8 cellular contexts compared by ENCODE assay signal in genomic region chr4:23717528-23718248, GRCh38.
A peak's percentile ranks its signal among the peaks of the same experiment; 100 is the strongest.
DNase-seq lines count a peak whose midpoint lies in the region; ATAC-seq and TF ChIP-seq lines count a peak whose summit lies in the region.

No MANE protein-coding gene starts in this region.

- TF ChIP-seq CTCF in AG04449 (IDR thresholded peaks at IDR 0.05; ENCODE audit: insufficient read depth, low read length, missing control alignments), result peak; percentile 26
- TF ChIP-seq CTCF in GM12875 (IDR thresholded peaks at IDR 0.05; ENCODE audit: borderline replicate concordance, insufficient read depth, low read depth, low read length), result 0 out of 2 replicates have a peak, but pooled peaks have one; percentile 13
- peak in 4 of 6 experiments; percentile 21 to 57 (median 53) for TF ChIP-seq CTCF in Peyer's patch (IDR thresholded peaks at IDR 0.05)
- TF ChIP-seq CTCF in glutamatergic neuron (IDR thresholded peaks at IDR 0.05; ENCODE audit: partially characterized antibody, unreplicated experiment), result peak; percentile 77

- no peak for TF ChIP-seq POLR2A in Peyer's patch (IDR thresholded peaks at IDR 0.05)

- no peaks in the 10 kb centered on the region for H3K9me3 Mint-ChIP-seq in glutamatergic neuron (ENCODE audit: unreplicated experiment)
- no peaks in the 10 kb centered on the region for H3K9me3 Mint-ChIP-seq in activated CD8-positive, alpha-beta memory T cell treated with anti-CD3 and anti-CD28 coated beads, Interleukin-2, amount 10 ng/mL, durations not matched to agents 7 days and 5 days (ENCODE audit: low read depth)

- H3K4me1 Mint-ChIP-seq in glutamatergic neuron (ENCODE audit: low read depth, unreplicated experiment), result no peaks in the 10 kb centered on the region
- no peaks in the 10 kb centered on the region for H3K4me1 Mint-ChIP-seq in activated CD8-positive, alpha-beta memory T cell treated with anti-CD3 and anti-CD28 coated beads, Interleukin-2, amount 10 ng/mL, durations not matched to agents 7 days and 5 days

- DNase-seq in AG04449 (ENCODE audit: low read depth, low spot score) (no peak), Peyer's patch (no peak), glutamatergic neuron (no peak), islet precursor cell (no peak)
- no peak for DNase-seq in activated CD8-positive, alpha-beta memory T cell treated with anti-CD3 and anti-CD28 coated beads, Interleukin-2, amount 10 ng/mL, durations not matched to agents 7 days and 5 days
- no peak for DNase-seq in effector CD8-positive, alpha-beta T cell (lab: John Stamatoyannopoulos, UW)

- H3K27me3 Mint-ChIP-seq in glutamatergic neuron (ENCODE audit: unreplicated experiment), result no peaks in the 10 kb centered on the region
- H3K27me3 Mint-ChIP-seq in activated CD8-positive, alpha-beta memory T cell treated with anti-CD3 and anti-CD28 coated beads, Interleukin-2, amount 10 ng/mL, durations not matched to agents 7 days and 5 days, result no peaks in the 10 kb centered on the region

- no peaks in the 10 kb centered on the region for H3K36me3 ChIP-seq in Peyer's patch

- CTCF ChIA-PET in AG04449 (lab: Yijun Ruan, JAX), result interaction anchor here (1.0 to 3.8 kb wide), 11 partner anchors 8 to 820 kb away, joined by 3 to 26 read pairs (median 4); no protein-coding TSS in a partner anchor
- CTCF ChIA-PET in activated CD8-positive, alpha-beta memory T cell treated with anti-CD3 and anti-CD28 coated beads, Interleukin-2, amount 10 ng/mL, durations not matched to agents 7 days and 5 days (lab: Charles Lee), result no interaction called here

- no peak overlapping the region for H3K4me3 Mint-ChIP-seq in glutamatergic neuron (ENCODE audit: unreplicated experiment)
- no peak overlapping the region for H3K4me3 Mint-ChIP-seq in activated CD8-positive, alpha-beta memory T cell treated with anti-CD3 and anti-CD28 coated beads, Interleukin-2, amount 10 ng/mL, durations not matched to agents 7 days and 5 days

- H3K27ac ChIP-seq in Peyer's patch, result no peak overlapping the region

- no peak overlapping the region for H3K4me3 ChIP-seq in AG04449 (ENCODE audit: low read depth, low read length)
- no peak overlapping the region for H3K4me3 ChIP-seq in GM12875 (ENCODE audit: low read depth, low read length)
- H3K4me3 ChIP-seq in Peyer's patch, result no peak overlapping the region

- no peak overlapping the region for H3K27ac Mint-ChIP-seq in glutamatergic neuron (ENCODE audit: unreplicated experiment)
- no peak overlapping the region for H3K27ac Mint-ChIP-seq in activated CD8-positive, alpha-beta memory T cell treated with anti-CD3 and anti-CD28 coated beads, Interleukin-2, amount 10 ng/mL, durations not matched to agents 7 days and 5 days

- no peak for ATAC-seq in activated CD8-positive, alpha-beta memory T cell treated with anti-CD3 and anti-CD28 coated beads, Interleukin-2, amount 10 ng/mL, durations not matched to agents 7 days and 5 days
- no peak for ATAC-seq in HG03045 (IDR thresholded peaks at IDR 0.05; ENCODE audit: unreplicated experiment)

- no peaks in the 10 kb centered on the region for H3K27me3 ChIP-seq in Peyer's patch

- no peaks in the 10 kb centered on the region for H3K9me3 ChIP-seq in Peyer's patch

- no peaks in the 10 kb centered on the region for H3K4me1 ChIP-seq in Peyer's patch

- H3K36me3 Mint-ChIP-seq in glutamatergic neuron (ENCODE audit: unreplicated experiment), result no peaks in the 10 kb centered on the region
- H3K36me3 Mint-ChIP-seq in activated CD8-positive, alpha-beta memory T cell treated with anti-CD3 and anti-CD28 coated beads, Interleukin-2, amount 10 ng/mL, durations not matched to agents 7 days and 5 days, result no peaks in the 10 kb centered on the region

- POLR2A ChIA-PET in AG04449 (lab: Yijun Ruan, JAX), result interaction anchor here (0.6 kb wide), 1 partner anchor 134 kb away, joined by 3 read pairs; no protein-coding TSS in a partner anchor

Comparison
In these comparisons a context has a peak if more than half of its experiments do, and no peak if none do; other contexts are left out.
1. CTCF ChIP-seq: peak in every context shown above with its lines; median percentile 77 in glutamatergic neuron; 53 in Peyer's patch; 26 in AG04449; 13 in GM12875.